In genomic region chr14:21350539-21350938, GRCh38 we compare ENCODE assay signal across 33 cellular contexts. TPM values are rescaled to one million over a fixed set of nuclear protein-coding genes. Genes with fewer than 3 reads are reported as not detected.
DNase-seq lines count a peak whose midpoint lies in the region; ATAC-seq and TF ChIP-seq lines count a peak whose summit lies in the region.
"Had no signal": no experiment of that assay in that cellular context is flagged by ENCODE, and none has a peak within 500 bp of the region (broad histone marks: within the 10 kb centered on the region; RNA-seq: fewer than 3 reads in every experiment).

No MANE protein-coding gene starts in this region.

- no peaks in the 10 kb centered on the region for H3K79me2 ChIP-seq in HCT116 (ENCODE audit: insufficient read depth, low read length)

- DNase-seq in DMS 273 (lab: John Stamatoyannopoulos, UW; ENCODE audit: unreplicated experiment) (peak; percentile 34), DMS 273 treated with DMSO at 0.1 percent for 48 hours (lab: John Stamatoyannopoulos, UW) (no peak), HCT116 (ENCODE audit: low read depth, low spot score) (no peak), activated B cell treated with CpG ODN at 0.5 μM for 24 hours (no peak), testis (no peak), thyroid gland (no peak)
- DNase-seq: activated CD4-positive, alpha-beta T cell treated with anti-CD3 and anti-CD28 coated beads for 4 hours; activated CD8-positive, alpha-beta memory T cell treated with anti-CD3 and anti-CD28 coated beads for 24 hours; activated effector memory CD4-positive, alpha-beta T cell treated with anti-CD3 and anti-CD28 coated beads, Interleukin-2, amount 50 U/mL, for 16 hours; activated naive CD8-positive, alpha-beta T cell treated with anti-CD3 and anti-CD28 coated beads, Interleukin-2, amount 50 U/mL, for 24 hours; Caco-2; central memory CD4-positive, alpha-beta T cell; dermis blood vessel endothelial cell; DND-41; foreskin melanocyte; GF-D8; GOT3; heart left ventricle; left ventricle myocardium inferior; mesendoderm; NCI-H2029; NCI-H526 treated with DMSO at 0.1 percent for 48 hours; occipital lobe; SHP77; sigmoid colon; stimulated activated CD4-positive, alpha-beta T cell treated with anti-CD3 and anti-CD28 coated beads, Interleukin-4, amount 100 ng/mL, for 1 hour; transverse colon had no signal

- H3K9me3 ChIP-seq in HCT116 (ENCODE audit: control insufficient read depth in 1 of 2, insufficient read depth in 1 of 2, low read depth in 1 of 2, low read length in 2 of 2) (no peaks in the 10 kb centered on the region), neutrophil (no peaks in the 10 kb centered on the region), testis (no peaks in the 10 kb centered on the region), thyroid gland (no peaks in the 10 kb centered on the region)
- H3K9me3 ChIP-seq: Caco-2, heart left ventricle, left ventricle myocardium inferior, prostate gland, sigmoid colon, transverse colon had no signal

- WGBS in testis, 2 donors = 43 to 68% methylated on average over 2 to 3 of the region's 3 CpGs
- WGBS in thyroid gland, 2 donors = 70 to 77% methylated on average over 2 of the region's 3 CpGs

- no peaks in the 10 kb centered on the region for H3K9me2 ChIP-seq in HCT116 (ENCODE audit: insufficient read depth)

- H3K27me3 ChIP-seq in HCT116 (ENCODE audit: insufficient read depth, low read length) (no peaks in the 10 kb centered on the region), neutrophil (no peaks in the 10 kb centered on the region), testis (no peaks in the 10 kb centered on the region), thyroid gland (no peaks in the 10 kb centered on the region)
- H3K27me3 ChIP-seq: heart left ventricle, sigmoid colon, transverse colon had no signal

- H3K4me1 ChIP-seq in HCT116 (ENCODE audit: control insufficient read depth in 1 of 2, insufficient read depth in 2 of 2, low read length in 2 of 2) (no peaks in the 10 kb centered on the region), neutrophil (ENCODE audit: control insufficient read depth in 1 of 2, insufficient read depth in 1 of 2, low read depth in 1 of 2, low read length in 1 of 2) (peaks cover 9 to 10% of the 10 kb centered on the region in 2 experiments), testis (no peaks in the 10 kb centered on the region), thyroid gland (no peaks in the 10 kb centered on the region)
- H3K4me1 ChIP-seq: Caco-2, left ventricle myocardium inferior, prostate gland, sigmoid colon, transverse colon had no signal

- H3K36me3 ChIP-seq in HCT116 (ENCODE audit: control insufficient read depth in 1 of 2, insufficient read depth in 2 of 2, low read length in 2 of 2) (peaks cover 31 to 34% of the 10 kb centered on the region in 2 experiments), neutrophil (peaks cover 34% of the 10 kb centered on the region), testis (ENCODE audit: low read depth, missing control alignments) (peaks cover 6% of the 10 kb centered on the region), thyroid gland (peaks cover 34 to 42% of the 10 kb centered on the region in 2 donors)

- BruUV-seq in HCT116 (replicated peaks; lab: Mats Ljungman, UMichigan) = no TSS peak

- no peak for TF ChIP-seq RAD21 in HCT116 (IDR thresholded peaks at IDR 0.05; ENCODE audit: low read depth)

- H3K9me3 Mint-ChIP-seq in activated B cell treated with CpG ODN at 0.5 μM for 24 hours = peaks cover 5% of the 10 kb centered on the region
- H3K9me3 Mint-ChIP-seq: activated naive CD8-positive, alpha-beta T cell treated with anti-CD3 and anti-CD28 coated beads, Interleukin-2, amount 50 U/mL, for 24 hours had no signal

- H3K27ac ChIP-seq in HCT116 (ENCODE audit: low read depth, low read length) = no peak overlapping the region
- peak overlapping the region; percentile 26 for H3K27ac ChIP-seq in neutrophil
- H3K27ac ChIP-seq in testis = no peak overlapping the region
- H3K27ac ChIP-seq in thyroid gland = no peak overlapping the region
- H3K27ac ChIP-seq: C4-2B, heart left ventricle, KMS-11, left ventricle myocardium inferior, prostate gland, sigmoid colon, transverse colon had no signal

- ATAC-seq in HCT116 (no peak), activated B cell treated with CpG ODN at 0.5 μM for 24 hours (ENCODE audit: low read depth) (no peak), GM19455 (IDR thresholded peaks at IDR 0.05; ENCODE audit: unreplicated experiment) (no peak)
- ATAC-seq: activated naive CD8-positive, alpha-beta T cell treated with anti-CD3 and anti-CD28 coated beads, Interleukin-2, amount 50 U/mL, for 24 hours; esophagus mucosa; heart left ventricle had no signal

- no peak overlapping the region for H3K4me3 Mint-ChIP-seq in activated B cell treated with CpG ODN at 0.5 μM for 24 hours
- H3K4me3 Mint-ChIP-seq: activated naive CD8-positive, alpha-beta T cell treated with anti-CD3 and anti-CD28 coated beads, Interleukin-2, amount 50 U/mL, for 24 hours had no signal

- TF ChIP-seq POLR2A in HCT116 (IDR thresholded peaks at IDR 0.05; ENCODE audit: borderline replicate concordance, extremely low read depth, insufficient read depth, insufficient read length) = no peak
- TF ChIP-seq POLR2A in testis (IDR thresholded peaks at IDR 0.05) = no peak
- TF ChIP-seq POLR2A in thyroid gland (IDR thresholded peaks at IDR 0.05) = no peak

- no peaks in the 10 kb centered on the region for H3K27me3 Mint-ChIP-seq in activated B cell treated with CpG ODN at 0.5 μM for 24 hours
- H3K27me3 Mint-ChIP-seq: activated naive CD8-positive, alpha-beta T cell treated with anti-CD3 and anti-CD28 coated beads, Interleukin-2, amount 50 U/mL, for 24 hours had no signal

- POLR2A ChIA-PET in HCT116 (lab: Charles Lee) = no interaction called here
- POLR2A ChIA-PET in activated B cell treated with CpG ODN at 0.5 μM for 24 hours (lab: Charles Lee) = no interaction called here

- H3K4me3 ChIP-seq in HCT116 (replicated peaks in 1 of 2; ENCODE audit: low read depth in 1 of 2, low read length in 2 of 2) (no peak overlapping the region), neutrophil (ENCODE audit: low read depth in 1 of 2, low read length in 1 of 2) (no peak overlapping the region), testis (no peak overlapping the region), thyroid gland (replicated peaks in 1 of 3) (no peak overlapping the region)
- H3K4me3 ChIP-seq: heart left ventricle, left ventricle myocardium inferior, prostate gland, sigmoid colon, transverse colon had no signal

- no peak overlapping the region for H2AFZ ChIP-seq in HCT116 (ENCODE audit: low read depth, low read length, poor library complexity, severe bottlenecking)

- peaks cover 50% of the 10 kb centered on the region for H3K36me3 Mint-ChIP-seq in activated B cell treated with CpG ODN at 0.5 μM for 24 hours (ENCODE audit: low read depth)

- CTCF ChIA-PET in HCT116 (lab: Charles Lee) (no interaction called here), activated B cell treated with CpG ODN at 0.5 μM for 24 hours (lab: Charles Lee) (no interaction called here)

- H3K4me1 Mint-ChIP-seq in activated B cell treated with CpG ODN at 0.5 μM for 24 hours = peaks cover 17% of the 10 kb centered on the region
- H3K4me1 Mint-ChIP-seq: activated naive CD8-positive, alpha-beta T cell treated with anti-CD3 and anti-CD28 coated beads, Interleukin-2, amount 50 U/mL, for 24 hours had no signal

- peak overlapping the region; percentile 6 for H3K27ac Mint-ChIP-seq in activated B cell treated with CpG ODN at 0.5 μM for 24 hours
- H3K27ac Mint-ChIP-seq: activated naive CD8-positive, alpha-beta T cell treated with anti-CD3 and anti-CD28 coated beads, Interleukin-2, amount 50 U/mL, for 24 hours had no signal

- H3K9ac ChIP-seq in HCT116 (ENCODE audit: low read length) = no peak overlapping the region
- H3K9ac ChIP-seq: KMS-11 had no signal

- peaks cover 3% of the 10 kb centered on the region; the same call in 1 of the 2 replicates for H4K20me1 ChIP-seq in HCT116 (ENCODE audit: insufficient read depth)

- intact Hi-C loops in HCT116 (cut with micrococcal nuclease) (no loop called here), activated B cell treated with CpG ODN at 0.5 μM for 24 hours (cut with micrococcal nuclease) (loop anchor here (5.0 kb wide), 1 partner anchor 43 kb away; no protein-coding TSS in a partner anchor), testis (cut with DNase I; ENCODE audit: low total_unique reads) (no loop called here), thyroid gland (cut with DNase I) (no loop called here)

- RAD21 ChIA-PET in HCT116 (lab: Charles Lee; ENCODE audit: low non-redundant PET in 1 of 2, low total read pairs in 2 of 2, uncharacterized antibody in 2 of 2, unreplicated experiment in 2 of 2) = no interaction called here

- TF ChIP-seq CTCF in HCT116 (IDR thresholded peaks at IDR 0.05 in 2 of 3, conservative IDR thresholded peaks at IDR 0.05 in 1 of 3; ENCODE audit: borderline replicate concordance in 1 of 3, insufficient read depth in 1 of 3, low read depth in 2 of 3, low read length in 2 of 3) (no peak), activated B cell treated with CpG ODN at 0.5 μM for 24 hours (IDR thresholded peaks at IDR 0.05) (no peak), neutrophil (IDR thresholded peaks at IDR 0.05) (no peak), testis (IDR thresholded peaks at IDR 0.05) (no peak), thyroid gland (IDR thresholded peaks at IDR 0.05) (no peak)

- no peak overlapping the region for H3K4me2 ChIP-seq in HCT116 (ENCODE audit: low read length)
- H3K4me2 ChIP-seq: KMS-11 had no signal

TF ChIP-seq in HCT116, 20 proteins besides CTCF, POLR2A, EP300 and RAD21:
- peak; percentile 21; the same call in 1 of the 2 replicates for TF ChIP-seq POLR2AphosphoS5 (IDR thresholded peaks at IDR 0.05; ENCODE audit: low read depth, low read length)
- TF ChIP-seq, protein P1, sequence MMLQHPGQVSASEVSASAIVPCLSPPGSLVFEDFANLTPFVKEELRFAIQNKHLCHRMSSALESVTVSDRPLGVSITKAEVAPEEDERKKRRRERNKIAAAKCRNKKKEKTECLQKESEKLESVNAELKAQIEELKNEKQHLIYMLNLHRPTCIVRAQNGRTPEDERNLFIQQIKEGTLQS (IDR thresholded peaks at IDR 0.05) = no peak
- TF ChIP-seq EZH2phosphoT487 (IDR thresholded peaks at IDR 0.05; ENCODE audit: borderline replicate concordance) = no peak
- no peak for TF ChIP-seq ZNF274 (IDR thresholded peaks at IDR 0.05; ENCODE audit: low read depth, low read length)
TF ChIP-seq in HCT116: peak in this region for 1.

RNA-seq across cellular contexts. Expression of gene SUPT16H, which starts 33.3 kb away (rescaled TPM):
- total RNA-seq in HCT116 (2021; ENCODE audit: unreplicated experiment) (154 TPM), activated B cell treated with CpG ODN at 0.5 μM for 24 hours (100 and 102 TPM in 2 replicates), testis (100 to 1,000 TPM; 104 to 112 TPM), thyroid gland (10 to 100 TPM; 58.4 to 87.0 (median 69.9) TPM)
- 81.8 and 107 TPM in 2 replicates for polyA plus RNA-seq in HCT116 (2012)
- 99.5 TPM for polyA plus RNA-seq in testis (ENCODE audit: insufficient read depth, low read depth, low replicate concordance)
